In the genomic region with DNA sequence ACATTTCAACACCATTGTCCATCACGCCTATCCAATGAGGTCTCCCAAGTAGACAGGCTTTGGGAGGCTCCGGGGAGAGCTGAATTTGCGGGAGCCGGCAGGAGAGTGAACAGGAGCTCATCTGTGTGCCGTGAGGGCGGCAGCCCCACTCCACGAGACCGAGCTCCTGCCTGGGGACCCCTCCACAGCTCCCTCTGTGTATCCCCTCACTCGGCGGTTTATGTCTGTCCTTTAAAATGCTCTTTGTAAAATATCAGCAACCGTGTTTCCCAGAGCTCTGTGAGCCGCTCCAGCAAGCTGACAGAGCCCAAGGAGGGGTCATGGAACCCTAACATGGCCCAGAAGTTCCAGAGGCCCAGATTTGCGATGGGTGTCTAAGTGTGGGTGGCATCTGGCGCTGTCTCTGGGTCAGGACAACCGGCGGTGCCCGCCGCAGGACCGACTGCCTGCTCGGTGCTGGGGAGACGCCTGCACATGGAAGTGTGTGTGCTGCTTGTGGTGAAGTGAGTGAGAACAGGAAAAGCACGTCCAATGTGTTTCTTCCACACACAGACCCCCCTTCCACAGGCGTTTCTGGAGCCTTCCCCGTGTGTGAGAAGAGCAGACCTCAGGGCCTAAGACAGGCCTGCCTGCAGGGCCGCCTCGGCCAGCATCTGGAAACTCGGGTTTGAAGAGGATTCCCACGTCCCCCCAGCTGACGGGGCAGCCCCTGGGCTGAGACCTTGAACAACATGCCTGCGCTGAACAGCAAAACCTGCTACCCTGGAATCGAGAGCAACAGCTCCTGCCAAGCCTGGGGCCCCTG, we compare ENCODE assay signal across 26 cellular contexts. TPM values are rescaled to one million over a fixed set of nuclear protein-coding genes. Genes with fewer than 3 reads are reported as not detected.
DNase-seq lines count a peak whose midpoint lies in the region; ATAC-seq, FAIRE-seq and TF ChIP-seq lines count a peak whose summit lies in the region.
"Had no signal": no experiment of that assay in that cellular context is flagged by ENCODE, and none has a peak within 500 bp of the region (broad histone marks: within the 10 kb centered on the region; RNA-seq: fewer than 3 reads in every experiment).

No MANE protein-coding gene starts in this region.

- CTCF ChIA-PET in RWPE1 (lab: Yijun Ruan, JAX) = no interaction called here

- no peak overlapping the region for H3K4me3 ChIP-seq in prostate gland
- H3K4me3 ChIP-seq: GM12878 had no signal

- no peaks in the 10 kb centered on the region for H3K36me3 ChIP-seq in prostate gland

- 97% methylated on average over 31 of the region's 31 CpGs for WGBS in prostate gland

- TF ChIP-seq POLR2A in prostate gland (IDR thresholded peaks at IDR 0.05) (no peak), GM12891 (IDR thresholded peaks at IDR 0.05; ENCODE audit: low read depth, low read length) (no peak)

- DNase-seq in cardiac septum (ENCODE audit: low spot score) (peak; percentile 69), left ventricle myocardium superior (no peak), islet precursor cell (peak; percentile 31), prostate gland (ENCODE audit: low spot score) (peak; percentile 3), RWPE1 (ENCODE audit: low spot score) (no peak), COLO829 (ENCODE audit: low spot score) (no peak), GM12891 (ENCODE audit: insufficient read length, low spot score) (no peak), NCI-H2029 (lab: John Stamatoyannopoulos, UW) (no peak)
- DNase-seq: CD4-positive, CD25-positive, alpha-beta regulatory T cell; DMS153; effector memory CD8-positive, alpha-beta T cell; GF-D8; glutamatergic neuron; KG1; MV-4-11; NCI-H1694 treated with DMSO at 0.1 percent for 48 hours; NCI-H748 treated with DMSO at 0.1 percent for 48 hours; retina; SW 1271 had no signal

- H3K27me3 ChIP-seq in prostate gland (replicated peaks; ENCODE audit: insufficient read depth) = no peaks in the 10 kb centered on the region
- H3K27me3 ChIP-seq: neutrophil had no signal

- FAIRE-seq in GM12891 (lab: Jason Lieb, UNC) = no peak
- FAIRE-seq: astrocyte, GM12878, H54, TTC549 had no signal

- intact Hi-C loops in cardiac septum (cut with DNase I) = no loop called here
- intact Hi-C loops in left ventricle myocardium superior (cut with micrococcal nuclease) = no loop called here
- intact Hi-C loops in prostate gland (cut with DNase I) = no loop called here

- no peak for ATAC-seq in left ventricle myocardium superior
- ATAC-seq: effector memory CD8-positive, alpha-beta T cell; GM12878 had no signal

- H3K4me1 ChIP-seq in prostate gland (replicated peaks) = no peaks in the 10 kb centered on the region

- no peak for TF ChIP-seq CTCF in prostate gland (IDR thresholded peaks at IDR 0.05)
- TF ChIP-seq CTCF in RWPE1 (conservative IDR thresholded peaks at IDR 0.05; ENCODE audit: low read depth) = no peak

- no peaks in the 10 kb centered on the region for H3K9me3 ChIP-seq in prostate gland

- POLR2A ChIA-PET in RWPE1 (lab: Yijun Ruan, JAX; ENCODE audit: low non-redundant PET) = no interaction called here

- H3K27ac ChIP-seq in prostate gland (no peak overlapping the region), RWPE1 (no peak overlapping the region)
- H3K27ac ChIP-seq: neutrophil had no signal

TF ChIP-seq in GM12891, 5 proteins besides CTCF, POLR2A, EP300 and RAD21:
- TF ChIP-seq POLR2AphosphoS5 (IDR thresholded peaks at IDR 0.05; ENCODE audit: low read depth, low read length) (no peak), SPI1 (IDR thresholded peaks at IDR 0.05; ENCODE audit: low read depth, low read length) (no peak), POU2F2 (IDR thresholded peaks at IDR 0.05; ENCODE audit: low read depth, low read length) (no peak), TAF1 (IDR thresholded peaks at IDR 0.05; ENCODE audit: low read depth, low read length) (no peak), PAX5 (IDR thresholded peaks at IDR 0.05; ENCODE audit: insufficient read depth, low read length, severe bottlenecking) (no peak)

RNA-seq across cellular contexts. Expression of gene SLC66A2, which starts 34.7 kb away (rescaled TPM):
- total RNA-seq in cardiac septum (23.5 TPM), left ventricle myocardium superior (28.9 TPM), prostate gland (10 to 100 TPM; 37.6 to 74.1 TPM)
- 25.6 TPM for polyA plus RNA-seq in GM12891 (2012; ENCODE audit: low read depth, missing spikeins)

RNA-seq across cellular contexts. Expression of gene HSBP1L1, which starts 47.7 kb away (rescaled TPM):
- total RNA-seq in cardiac septum = 7.9 TPM
- 14.5 TPM for total RNA-seq in left ventricle myocardium superior
- total RNA-seq in prostate gland = 10 to 100 TPM; 20.4 to 66.9 TPM
- 6.3 TPM for polyA plus RNA-seq in GM12891 (2012; ENCODE audit: low read depth, missing spikeins)
- total RNA-seq: HT1080, OCI-LY7 had no signal

Comparison
In these comparisons a context has a peak if more than half of its experiments do, and no peak if none do; other contexts are left out.
1. DNase-seq: peak in cardiac septum (single experiment), islet precursor cell (single experiment) and prostate gland (single experiment); none in left ventricle myocardium superior (single experiment), RWPE1 (single experiment), COLO829 (single experiment), GM12891 (single experiment) and NCI-H2029 (single experiment).